Comparison of ENCODE assay signal across 2 cellular contexts in the genomic region with DNA sequence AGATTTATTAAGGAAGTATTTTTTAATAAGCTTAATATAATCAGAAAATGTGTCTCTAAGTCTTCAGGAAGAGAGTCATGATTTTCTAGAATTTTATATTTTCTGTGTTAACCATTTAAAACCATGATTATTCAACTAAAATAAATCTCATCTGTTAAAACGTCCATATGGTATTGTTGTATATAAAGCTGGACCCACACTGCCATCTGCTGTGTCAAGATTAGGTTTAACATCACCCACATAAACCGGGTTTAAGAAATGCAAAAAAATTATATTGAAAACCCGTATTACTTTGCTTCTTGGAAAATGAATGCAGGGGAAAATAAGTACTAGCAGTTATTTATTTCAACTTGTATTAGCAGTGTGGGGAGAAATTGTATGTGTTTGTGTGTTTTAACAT.
TF ChIP-seq lines count a peak whose summit lies in the region.

No MANE protein-coding gene starts in this region.

TF ChIP-seq in Ishikawa, 13 proteins besides CTCF, POLR2A, EP300 and RAD21:
- TF ChIP-seq, protein P1, sequence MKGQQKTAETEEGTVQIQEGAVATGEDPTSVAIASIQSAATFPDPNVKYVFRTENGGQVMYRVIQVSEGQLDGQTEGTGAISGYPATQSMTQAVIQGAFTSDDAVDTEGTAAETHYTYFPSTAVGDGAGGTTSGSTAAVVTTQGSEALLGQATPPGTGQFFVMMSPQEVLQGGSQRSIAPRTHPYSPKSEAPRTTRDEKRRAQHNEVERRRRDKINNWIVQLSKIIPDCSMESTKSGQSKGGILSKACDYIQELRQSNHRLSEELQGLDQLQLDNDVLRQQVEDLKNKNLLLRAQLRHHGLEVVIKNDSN (IDR thresholded peaks at IDR 0.05) = no peak
- no peak for TF ChIP-seq EGR1 (IDR thresholded peaks at IDR 0.05)
- no peak for TF ChIP-seq YY1 (IDR thresholded peaks at IDR 0.05; ENCODE audit: low read depth)

TF ChIP-seq in endothelial cell of umbilical vein, 7 proteins besides CTCF, POLR2A, EP300 and RAD21 (continued from another document):
- TF ChIP-seq FOS (IDR thresholded peaks at IDR 0.05; ENCODE audit: borderline replicate concordance, insufficient read depth, low read length) (no peak), EZH2 (IDR thresholded peaks at IDR 0.05; ENCODE audit: borderline replicate concordance, low read depth, low read length, severe bottlenecking) (no peak), JUN (IDR thresholded peaks at IDR 0.05; ENCODE audit: borderline replicate concordance, insufficient read depth, insufficient read length, low read depth) (no peak), POLR2AphosphoS5 (IDR thresholded peaks at IDR 0.05; ENCODE audit: insufficient read depth, low read depth, low read length) (no peak)
TF ChIP-seq in endothelial cell of umbilical vein: peak in this region for 0.
